8 cellular contexts compared by ENCODE assay signal in genomic region chr15:89740137-89740536, GRCh38. TPM values are rescaled to one million over a fixed set of nuclear protein-coding genes. Genes with fewer than 3 reads are reported as not detected.
A peak's percentile ranks its signal among the peaks of the same experiment; 100 is the strongest.
DNase-seq lines count a peak whose midpoint lies in the region; ATAC-seq and TF ChIP-seq lines count a peak whose summit lies in the region.

No MANE protein-coding gene starts in this region.

- POLR2A ChIA-PET in A673 (lab: Charles Lee; ENCODE audit: low non-redundant PET): interaction anchor here (0.5 to 0.6 kb wide), 2 partner anchors 10 to 598 kb away, joined by 3 to 33 read pairs; no protein-coding TSS in a partner anchor
- POLR2A ChIA-PET in activated CD4-positive, alpha-beta T cell treated with anti-CD3 and anti-CD28 coated beads, Interleukin-2, amount 10 ng/mL, durations not matched to agents 7 days and 5 days (lab: Charles Lee): no interaction called here

- BruUV-seq in A673 (replicated peaks; lab: Mats Ljungman, UMichigan): no TSS peak

- peak; percentile 90 for ATAC-seq in effector memory CD8-positive, alpha-beta T cell (replicated peaks)
- peak; percentile 74 for ATAC-seq in stimulated activated naive CD8-positive, alpha-beta T cell treated with anti-CD3 and anti-CD28 coated beads, Interleukin-15, Interleukin-2, amounts not matched to agents 100 U/mL and 50 U/mL, for 24 hours

- no peak overlapping the region for H3K4me3 Mint-ChIP-seq in activated CD4-positive, alpha-beta T cell treated with anti-CD3 and anti-CD28 coated beads, Interleukin-2, amount 10 ng/mL, durations not matched to agents 7 days and 5 days
- no peak overlapping the region for H3K4me3 Mint-ChIP-seq in effector memory CD8-positive, alpha-beta T cell

- H3K4me1 ChIP-seq in A673 (ENCODE audit: insufficient read depth, low read length, poor library complexity, severe bottlenecking): no peaks in the 10 kb centered on the region

- peak; percentile 79 for DNase-seq in A673 (ENCODE audit: low spot score)
- DNase-seq in GM13976 (ENCODE audit: low spot score): peak; percentile 80
- peak; percentile 51 to 67 for DNase-seq in HL-60 (ENCODE audit: low read depth in 1 of 2, low spot score in 1 of 2)
- peak; percentile 73 for DNase-seq in NCI-H748 (lab: John Stamatoyannopoulos, UW; ENCODE audit: unreplicated experiment)
- DNase-seq in activated CD4-positive, alpha-beta T cell treated with anti-CD3 and anti-CD28 coated beads, Interleukin-2, amount 10 ng/mL, durations not matched to agents 7 days and 5 days: peak; percentile 74
- DNase-seq in effector memory CD8-positive, alpha-beta T cell: peak; percentile 56 to 67 (median 66)
- peak; percentile 22 for DNase-seq in mesenteric fat pad (ENCODE audit: low spot score)
- peak; percentile 48 for DNase-seq in stimulated activated naive CD8-positive, alpha-beta T cell treated with anti-CD3 and anti-CD28 coated beads, Interleukin-15, Interleukin-2, amounts not matched to agents 100 U/mL and 50 U/mL, for 24 hours

- no peak overlapping the region for H3K27ac ChIP-seq in A673 (ENCODE audit: low read depth, low read length, poor library complexity, severe bottlenecking)
- no peak overlapping the region for H3K27ac ChIP-seq in HL-60 (replicated peaks)

- H3K27me3 Mint-ChIP-seq in activated CD4-positive, alpha-beta T cell treated with anti-CD3 and anti-CD28 coated beads, Interleukin-2, amount 10 ng/mL, durations not matched to agents 7 days and 5 days: peaks cover 3% of the 10 kb centered on the region
- peaks cover 27 to 41% of the 10 kb centered on the region in 2 donors for H3K27me3 Mint-ChIP-seq in effector memory CD8-positive, alpha-beta T cell

- H3K36me3 Mint-ChIP-seq in activated CD4-positive, alpha-beta T cell treated with anti-CD3 and anti-CD28 coated beads, Interleukin-2, amount 10 ng/mL, durations not matched to agents 7 days and 5 days (ENCODE audit: low read depth): no peaks in the 10 kb centered on the region
- H3K36me3 Mint-ChIP-seq in effector memory CD8-positive, alpha-beta T cell (ENCODE audit: insufficient read depth): no peaks in the 10 kb centered on the region

- CTCF ChIA-PET in A673 (lab: Charles Lee): interaction anchor here (0.5 to 1.6 kb wide), 10 partner anchors 10 to 347 kb away, joined by 3 to 23 read pairs (median 6); partner anchors contain the start of gene MESP1
- CTCF ChIA-PET in activated CD4-positive, alpha-beta T cell treated with anti-CD3 and anti-CD28 coated beads, Interleukin-2, amount 10 ng/mL, durations not matched to agents 7 days and 5 days (lab: Charles Lee): interaction anchor here (0.6 to 2.3 kb wide), 12 partner anchors 9 to 280 kb away, joined by 3 to 11 read pairs (median 4); partner anchors contain the start of gene MESP1

- peaks cover 1% of the 10 kb centered on the region for H3K4me1 Mint-ChIP-seq in activated CD4-positive, alpha-beta T cell treated with anti-CD3 and anti-CD28 coated beads, Interleukin-2, amount 10 ng/mL, durations not matched to agents 7 days and 5 days
- peaks cover 0 to 2% of the 10 kb centered on the region in 2 donors for H3K4me1 Mint-ChIP-seq in effector memory CD8-positive, alpha-beta T cell (ENCODE audit: low read depth in 2 of 2)

- H3K4me3 ChIP-seq in A673 (ENCODE audit: low read depth, low read length, poor library complexity, severe bottlenecking) (no peak overlapping the region), HL-60 (replicated peaks; ENCODE audit: insufficient read depth, low read length) (no peak overlapping the region)

- H3K27me3 ChIP-seq in A673 (replicated peaks; ENCODE audit: insufficient read depth, low read depth, low read length, poor library complexity): no peaks in the 10 kb centered on the region
- H3K27me3 ChIP-seq in HL-60 (ENCODE audit: insufficient read depth, poor library complexity, severe bottlenecking): no peaks in the 10 kb centered on the region

- no peaks in the 10 kb centered on the region for H3K9me3 Mint-ChIP-seq in activated CD4-positive, alpha-beta T cell treated with anti-CD3 and anti-CD28 coated beads, Interleukin-2, amount 10 ng/mL, durations not matched to agents 7 days and 5 days
- no peaks in the 10 kb centered on the region for H3K9me3 Mint-ChIP-seq in effector memory CD8-positive, alpha-beta T cell

- H3K27ac Mint-ChIP-seq in activated CD4-positive, alpha-beta T cell treated with anti-CD3 and anti-CD28 coated beads, Interleukin-2, amount 10 ng/mL, durations not matched to agents 7 days and 5 days: no peak overlapping the region
- no peak overlapping the region for H3K27ac Mint-ChIP-seq in effector memory CD8-positive, alpha-beta T cell

- intact Hi-C loops in A673 (cut with micrococcal nuclease; ENCODE audit: unreplicated experiment): loop anchor here (2.0 to 5.0 kb wide), 2 partner anchors 137 to 347 kb away; no protein-coding TSS in a partner anchor

- in situ Hi-C loops in GM13976 (cut with MboI; ENCODE audit: low sequenced_read_pairs, unreplicated experiment): no loop called here

- no peaks in the 10 kb centered on the region for H3K36me3 ChIP-seq in A673 (ENCODE audit: insufficient read depth, low read length, poor library complexity, severe bottlenecking)

- TF ChIP-seq CTCF in A673 (conservative IDR thresholded peaks at IDR 0.05; ENCODE audit: low read depth, low read length) (peak; percentile 85), GM13976 (IDR thresholded peaks at IDR 0.05; ENCODE audit: borderline replicate concordance, control extremely low read depth, extremely low read depth, insufficient read depth, missing control alignments) (peak; percentile 83), HL-60 (IDR thresholded peaks at IDR 0.05; ENCODE audit: insufficient read depth, low read length) (peak; percentile 88)

- no peaks in the 10 kb centered on the region for H3K9me3 ChIP-seq in A673 (ENCODE audit: low read depth, low read length, poor library complexity, severe bottlenecking)

RNA-seq across cellular contexts. Expression of gene MESP1, which starts 10.9 kb away (rescaled TPM):
- total RNA-seq in A673 (2021) (5.2 and 6.5 TPM in 2 replicates), mesenteric fat pad (16.0 TPM)
- 1 to 10 TPM; 1.1 to 1.6 TPM for total RNA-seq in activated CD4-positive, alpha-beta T cell treated with anti-CD3 and anti-CD28 coated beads, Interleukin-2, amount 10 ng/mL, durations not matched to agents 7 days and 5 days

RNA-seq across cellular contexts. Expression of gene MESP2, which starts 36.0 kb away (rescaled TPM):
- total RNA-seq in A673 (2021) (0.26 and 0.81 TPM in 2 replicates), mesenteric fat pad (0.96 TPM)
- total RNA-seq in activated CD4-positive, alpha-beta T cell treated with anti-CD3 and anti-CD28 coated beads, Interleukin-2, amount 10 ng/mL, durations not matched to agents 7 days and 5 days: not detected

RNA-seq across cellular contexts. Expression of gene WDR93, which starts 49.5 kb away (rescaled TPM):
- total RNA-seq in A673 (2021) (not detected in 2 replicates), mesenteric fat pad (0.32 TPM)
- not detected for total RNA-seq in activated CD4-positive, alpha-beta T cell treated with anti-CD3 and anti-CD28 coated beads, Interleukin-2, amount 10 ng/mL, durations not matched to agents 7 days and 5 days

RNA-seq across cellular contexts. Expression of gene PEX11A, which starts 49.6 kb away (rescaled TPM):
- total RNA-seq in A673 (2021): 2.7 and 5.4 TPM in 2 replicates
- 1 to 10 TPM; 1.7 to 2.8 TPM for total RNA-seq in activated CD4-positive, alpha-beta T cell treated with anti-CD3 and anti-CD28 coated beads, Interleukin-2, amount 10 ng/mL, durations not matched to agents 7 days and 5 days
- total RNA-seq in mesenteric fat pad: 103 TPM

Comparison
In these comparisons a context has a peak if more than half of its experiments do, and no peak if none do; other contexts are left out.
1. DNase-seq: peak in every context shown above with its lines; median percentile 80 in GM13976; 79 in A673; 74 in activated CD4-positive, alpha-beta T cell treated with anti-CD3 and anti-CD28 coated beads, Interleukin-2, amount 10 ng/mL, durations not matched to agents 7 days and 5 days; 73 in NCI-H748; 66 in effector memory CD8-positive, alpha-beta T cell; 59 in HL-60; 48 in stimulated activated naive CD8-positive, alpha-beta T cell treated with anti-CD3 and anti-CD28 coated beads, Interleukin-15, Interleukin-2, amounts not matched to agents 100 U/mL and 50 U/mL, for 24 hours; 22 in mesenteric fat pad.